ENCODE assay signal across 1 cellular context in genomic region chr21:26170471-26171309, GRCh38.
A peak's percentile ranks its signal among the peaks of the same experiment; 100 is the strongest.
TF ChIP-seq lines count a peak whose summit lies in the region.

APP (minus strand) TSS chr21:26170770; CDS start chr21:26170620, 150 bp downstream.

TF ChIP-seq in HEK293, 187 proteins besides CTCF, POLR2A, EP300 and RAD21 (continued from another document):
- no peak for TF ChIP-seq ZNF362 (tag by site-specific recombination; IDR thresholded peaks at IDR 0.05)
- peak; percentile 86 for TF ChIP-seq ZBTB8A (tag by site-specific recombination; IDR thresholded peaks at IDR 0.05)
- peak; percentile 96 for TF ChIP-seq ZBTB20 (tag by site-specific recombination; IDR thresholded peaks at IDR 0.05)
- peak; percentile 90 for TF ChIP-seq ZNF335 (tag by site-specific recombination; conservative IDR thresholded peaks at IDR 0.05)
- TF ChIP-seq ZBTB10 (tag by site-specific recombination; IDR thresholded peaks at IDR 0.05): peak; percentile 81
- TF ChIP-seq KLF10 (tag by site-specific recombination; IDR thresholded peaks at IDR 0.05): peak; percentile 41; the same call in 1 of the 2 replicates
- TF ChIP-seq SCRT2 (tag by site-specific recombination; IDR thresholded peaks at IDR 0.05): peak; percentile 87
- 0 out of 2 replicates have a peak, but pooled peaks have one; percentile 74 for TF ChIP-seq ZSCAN5A (tag by site-specific recombination; IDR thresholded peaks at IDR 0.05)
- peak; percentile 60 for TF ChIP-seq GLIS1 (tag by site-specific recombination; IDR thresholded peaks at IDR 0.05)
- TF ChIP-seq REPIN1 (tag by site-specific recombination; IDR thresholded peaks at IDR 0.05; ENCODE audit: low read depth): 0 out of 2 replicates have a peak, but pooled peaks have one; percentile 59
- TF ChIP-seq ZSCAN18 (tag by site-specific recombination; IDR thresholded peaks at IDR 0.05): no peak
- TF ChIP-seq SP7 (tag by site-specific recombination; IDR thresholded peaks at IDR 0.05): no peak
- peak; percentile 56; the same call in 1 of the 2 replicates for TF ChIP-seq EGR2 (tag by site-specific recombination; IDR thresholded peaks at IDR 0.05; ENCODE audit: low read depth)
- TF ChIP-seq PATZ1 (tag by site-specific recombination; IDR thresholded peaks at IDR 0.05): peak; percentile 84
- TF ChIP-seq PRDM1 (tag by site-specific recombination; IDR thresholded peaks at IDR 0.05): 0 out of 2 replicates have a peak, but pooled peaks have one; percentile 11
- TF ChIP-seq ZXDB (tag by site-specific recombination; IDR thresholded peaks at IDR 0.05): 0 out of 2 replicates have a peak, but pooled peaks have one; percentile 18
- TF ChIP-seq ZNF561 (tag by site-specific recombination; IDR thresholded peaks at IDR 0.05; ENCODE audit: borderline replicate concordance): peak; percentile 61; the same call in 1 of the 2 replicates
- TF ChIP-seq ZNF692 (tag by site-specific recombination; IDR thresholded peaks at IDR 0.05): peak; percentile 80; the same call in 1 of the 2 replicates
- peak; percentile 76 for TF ChIP-seq ZFHX2 (tag by site-specific recombination; conservative IDR thresholded peaks at IDR 0.05)
- TF ChIP-seq ZBTB6 (tag by site-specific recombination; IDR thresholded peaks at IDR 0.05): peak; percentile 71
- 0 out of 2 replicates have a peak, but pooled peaks have one; percentile 13 for TF ChIP-seq ZFP37 (tag by site-specific recombination; IDR thresholded peaks at IDR 0.05)
- TF ChIP-seq ZNF16 (tag by site-specific recombination; IDR thresholded peaks at IDR 0.05; ENCODE audit: low read depth): no peak
- no peak for TF ChIP-seq REST (tag by site-specific recombination; IDR thresholded peaks at IDR 0.05)
- no peak for TF ChIP-seq ZNF530 (tag by site-specific recombination; IDR thresholded peaks at IDR 0.05; ENCODE audit: low read depth)
- peak; percentile 48; the same call in 1 of the 2 replicates for TF ChIP-seq SCRT1 (tag by site-specific recombination; IDR thresholded peaks at IDR 0.05; ENCODE audit: borderline replicate concordance)
- no peak for TF ChIP-seq ZNF302 (tag by site-specific recombination; IDR thresholded peaks at IDR 0.05; ENCODE audit: low read depth)
- TF ChIP-seq IKZF3 (tag by site-specific recombination; IDR thresholded peaks at IDR 0.05): no peak
- peak; percentile 87 for TF ChIP-seq ZBTB26 (tag by site-specific recombination; optimal IDR thresholded peaks at IDR 0.05)
- no peak for TF ChIP-seq ZNF776 (tag by site-specific recombination; IDR thresholded peaks at IDR 0.05; ENCODE audit: borderline replicate concordance)
- TF ChIP-seq ZNF610 (tag by site-specific recombination; IDR thresholded peaks at IDR 0.05; ENCODE audit: borderline replicate concordance): peak; percentile 19; the same call in 1 of the 2 replicates
- no peak for TF ChIP-seq ZNF473 (tag by site-specific recombination; IDR thresholded peaks at IDR 0.05)
- peak; percentile 68; the same call in 1 of the 2 replicates for TF ChIP-seq PRDM10 (tag by site-specific recombination; IDR thresholded peaks at IDR 0.05)
- TF ChIP-seq ZNF660 (tag by site-specific recombination; IDR thresholded peaks at IDR 0.05): peak; percentile 80
- TF ChIP-seq ZNF184 (tag by site-specific recombination; IDR thresholded peaks at IDR 0.05): peak; percentile 69; the same call in 1 of the 2 replicates
TF ChIP-seq in HEK293: peak in this region for 33.
